In the genomic region with DNA sequence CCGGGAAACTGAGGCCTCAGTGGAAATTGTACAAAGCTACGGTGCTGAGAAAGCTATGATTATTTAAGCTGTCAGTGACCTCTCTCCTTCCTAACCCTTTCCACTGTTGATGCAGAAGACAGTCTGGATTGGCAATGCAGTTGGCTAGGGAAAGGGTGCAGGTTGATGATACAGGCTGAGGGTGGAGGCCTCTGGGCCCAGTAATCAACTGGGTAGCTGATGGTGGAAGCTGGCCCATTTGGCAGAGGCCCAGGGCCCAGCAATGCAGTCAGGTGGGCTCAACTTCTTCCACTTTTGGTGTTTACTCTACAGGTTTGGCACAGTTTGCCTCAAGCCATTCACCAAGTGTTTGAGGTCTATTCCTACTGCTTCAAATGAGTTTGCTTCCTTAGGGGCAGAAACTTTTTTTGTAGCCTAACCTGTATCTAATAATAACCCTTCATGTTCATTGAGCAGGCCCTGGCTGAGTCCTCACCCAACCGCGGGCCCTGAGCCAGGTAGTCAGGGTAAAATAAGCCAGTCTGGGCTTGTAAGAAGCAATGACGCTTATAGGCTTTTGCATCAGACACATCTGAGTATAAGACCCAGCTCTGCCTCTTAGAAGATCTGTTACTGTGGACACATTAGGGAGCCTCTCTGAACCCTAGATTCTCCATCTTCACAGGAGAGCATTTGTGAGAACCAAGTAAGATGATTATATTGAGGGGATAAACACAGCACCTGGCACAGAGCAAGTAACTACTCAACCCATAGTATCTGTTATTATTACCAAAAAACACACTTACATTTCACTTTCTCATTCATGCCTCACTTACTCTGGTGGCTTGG, we compare ENCODE assay signal across 9 cellular contexts. TPM values are rescaled to one million over a fixed set of nuclear protein-coding genes. Genes with fewer than 3 reads are reported as not detected.
DNase-seq lines count a peak whose midpoint lies in the region; ATAC-seq and TF ChIP-seq lines count a peak whose summit lies in the region.
"Had no signal": no experiment of that assay in that cellular context is flagged by ENCODE, and none has a peak within 500 bp of the region (broad histone marks: within the 10 kb centered on the region; RNA-seq: fewer than 3 reads in every experiment).

No MANE protein-coding gene starts in this region.

- CTCF ChIA-PET in activated naive CD4-positive, alpha-beta T cell treated with anti-CD3 and anti-CD28 coated beads for 36 hours (lab: Charles Lee): interaction anchor here (1.1 to 2.0 kb wide), 4 partner anchors 13 to 49 kb away, joined by 3 to 9 read pairs (median 6); a partner anchor contains a TSS

- intact Hi-C loops in activated naive CD4-positive, alpha-beta T cell treated with anti-CD3 and anti-CD28 coated beads for 36 hours (cut with micrococcal nuclease): no loop called here
- intact Hi-C loops in right lobe of liver (cut with DNase I): no loop called here
- intact Hi-C loops in upper lobe of right lung (cut with DNase I): no loop called here

- no peaks in the 10 kb centered on the region for H3K27me3 Mint-ChIP-seq in activated naive CD4-positive, alpha-beta T cell treated with anti-CD3 and anti-CD28 coated beads for 36 hours (ENCODE audit: low read depth)
- no peaks in the 10 kb centered on the region for H3K27me3 Mint-ChIP-seq in activated naive CD8-positive, alpha-beta T cell

- TF ChIP-seq CTCF in right lobe of liver (IDR thresholded peaks at IDR 0.05) (no peak), upper lobe of right lung (IDR thresholded peaks at IDR 0.05) (no peak)

- peak overlapping the region; percentile 78 for H3K27ac Mint-ChIP-seq in activated naive CD4-positive, alpha-beta T cell treated with anti-CD3 and anti-CD28 coated beads for 36 hours
- peak overlapping the region; percentile 99 for H3K27ac Mint-ChIP-seq in activated naive CD8-positive, alpha-beta T cell

- H3K36me3 ChIP-seq in right lobe of liver: peaks cover 0 to 8% (median 2%) of the 10 kb centered on the region in 4 donors
- H3K36me3 ChIP-seq in upper lobe of right lung: peaks cover 63% of the 10 kb centered on the region

- no peaks in the 10 kb centered on the region for H3K27me3 ChIP-seq in right lobe of liver
- H3K27me3 ChIP-seq in upper lobe of right lung: no peaks in the 10 kb centered on the region

- ATAC-seq in right lobe of liver: no peak
- ATAC-seq in upper lobe of right lung: no peak
- ATAC-seq in GM21447 (IDR thresholded peaks at IDR 0.05; ENCODE audit: unreplicated experiment): no peak
- ATAC-seq in GM21360 (IDR thresholded peaks at IDR 0.05; ENCODE audit: unreplicated experiment): no peak
- ATAC-seq in GM19351 (IDR thresholded peaks at IDR 0.05; ENCODE audit: unreplicated experiment): no peak

- 43% methylated on average over 5 of the region's 5 CpGs for WGBS in right lobe of liver (ENCODE audit: insufficient coverage, low coverage, low lambda C conversion rate, missing lambda C conversion rate)

- H3K9me3 Mint-ChIP-seq in activated naive CD4-positive, alpha-beta T cell treated with anti-CD3 and anti-CD28 coated beads for 36 hours: no peaks in the 10 kb centered on the region
- H3K9me3 Mint-ChIP-seq in activated naive CD8-positive, alpha-beta T cell (ENCODE audit: low read depth): no peaks in the 10 kb centered on the region

- no peak for TF ChIP-seq POLR2A in right lobe of liver (IDR thresholded peaks at IDR 0.05)

- H3K9me3 ChIP-seq in right lobe of liver (no peaks in the 10 kb centered on the region), upper lobe of right lung (no peaks in the 10 kb centered on the region)

- no peak overlapping the region for H3K4me3 ChIP-seq in right lobe of liver
- no peak overlapping the region for H3K4me3 ChIP-seq in upper lobe of right lung

- H3K4me1 ChIP-seq in right lobe of liver: peaks cover 0 to 76% (median 37%) of the 10 kb centered on the region in 4 donors
- H3K4me1 ChIP-seq in upper lobe of right lung: peaks cover 90% of the 10 kb centered on the region

- H3K36me3 Mint-ChIP-seq in activated naive CD4-positive, alpha-beta T cell treated with anti-CD3 and anti-CD28 coated beads for 36 hours (ENCODE audit: low read depth): peaks cover 85% of the 10 kb centered on the region
- H3K36me3 Mint-ChIP-seq in activated naive CD8-positive, alpha-beta T cell: peaks cover 37% of the 10 kb centered on the region

- H3K4me3 Mint-ChIP-seq in activated naive CD4-positive, alpha-beta T cell treated with anti-CD3 and anti-CD28 coated beads for 36 hours: no peak overlapping the region
- H3K4me3 Mint-ChIP-seq in activated naive CD8-positive, alpha-beta T cell: peak overlapping the region; percentile 96

- peaks cover 92% of the 10 kb centered on the region for H3K4me1 Mint-ChIP-seq in activated naive CD4-positive, alpha-beta T cell treated with anti-CD3 and anti-CD28 coated beads for 36 hours (ENCODE audit: low read depth)
- peaks cover 83% of the 10 kb centered on the region for H3K4me1 Mint-ChIP-seq in activated naive CD8-positive, alpha-beta T cell (ENCODE audit: low read depth)

- DNase-seq in activated naive CD4-positive, alpha-beta T cell treated with anti-CD3 and anti-CD28 coated beads for 36 hours: no peak
- no peak for DNase-seq in activated naive CD4-positive, alpha-beta T cell treated with anti-CD3 and anti-CD28 coated beads, Interleukin-2, amount 50 U/mL, for 16 hours
- DNase-seq in right lobe of liver (no peak), upper lobe of right lung (peak; percentile 73)
- DNase-seq: NCI-H526 had no signal

- H3K27ac ChIP-seq in right lobe of liver (peak overlapping the region in 2 of 3 donors; percentile 31 to 49), upper lobe of right lung (peak overlapping the region; percentile 95)

RNA-seq across cellular contexts. Expression of a gene that starts 12.0 kb away (rescaled TPM):
- 10 to 100 TPM; 87.9 to 89.2 TPM for total RNA-seq in activated naive CD4-positive, alpha-beta T cell treated with anti-CD3 and anti-CD28 coated beads for 36 hours
- total RNA-seq in right lobe of liver (10 to 100 TPM; 30.5 to 96.1 (median 63.4) TPM), upper lobe of right lung (174 TPM)

RNA-seq across cellular contexts. Expression of a gene that starts 28.5 kb away (rescaled TPM):
- total RNA-seq in activated naive CD4-positive, alpha-beta T cell treated with anti-CD3 and anti-CD28 coated beads for 36 hours: 100 to 1,000 TPM; 166 to 175 TPM
- total RNA-seq in right lobe of liver: 1 to 10 TPM in 5 of 6 experiments, under 1 TPM in 1; 0.56 to 8.3 (median 2.8) TPM
- total RNA-seq in upper lobe of right lung: 1.6 TPM

Comparison
In these comparisons a context has a peak if more than half of its experiments do, and no peak if none do; other contexts are left out.
1. RNA of a gene that starts 28.5 kb away (total RNA-seq): 166 to 175 TPM in activated naive CD4-positive, alpha-beta T cell treated with anti-CD3 and anti-CD28 coated beads for 36 hours; 0.56 to 8.3 TPM in right lobe of liver and 1.6 TPM in upper lobe of right lung (single experiment); every median in the first group is over 10 times any median in the second.